In genomic region chr1:59900640-59901039, GRCh38 we compare ENCODE assay signal across 21 cellular contexts. TPM values are rescaled to one million over a fixed set of nuclear protein-coding genes. Genes with fewer than 3 reads are reported as not detected.
A peak's percentile ranks its signal among the peaks of the same experiment; 100 is the strongest.
DNase-seq lines count a peak whose midpoint lies in the region; ATAC-seq and TF ChIP-seq lines count a peak whose summit lies in the region.
"Had no signal": no experiment of that assay in that cellular context is flagged by ENCODE, and none has a peak within 500 bp of the region (broad histone marks: within the 10 kb centered on the region; RNA-seq: fewer than 3 reads in every experiment).

No MANE protein-coding gene starts in this region.

- H3K4me3 ChIP-seq in SJCRH30: no peak overlapping the region
- no peak overlapping the region for H3K4me3 ChIP-seq in fibroblast of mammary gland (ENCODE audit: control insufficient read depth, low read depth, low read length)
- no peak overlapping the region for H3K4me3 ChIP-seq in retinal pigment epithelial cell (ENCODE audit: low read length)
- no peak overlapping the region for H3K4me3 ChIP-seq in right atrium auricular region
- H3K4me3 ChIP-seq: BLaER1, mucosa of descending colon, prostate gland, spleen had no signal

- intact Hi-C loops in Right ventricle myocardium inferior (cut with DNase I): no loop called here

- DNase-seq in NCI-H82 (lab: John Stamatoyannopoulos, UW) (peak; percentile 17), NCI-H82 treated with DMSO at 0.1 percent for 48 hours (lab: John Stamatoyannopoulos, UW; ENCODE audit: unreplicated experiment) (no peak), SJCRH30 (peak; percentile 20 to 37), fibroblast of mammary gland (ENCODE audit: low read depth) (peak; percentile 14), retinal pigment epithelial cell (ENCODE audit: low read depth) (no peak), Right ventricle myocardium inferior (ENCODE audit: missing footprints) (no peak), right atrium auricular region (ENCODE audit: low spot score) (no peak)
- DNase-seq: activated CD4-positive, CD25-positive, alpha-beta regulatory T cell; activated T-cell treated with anti-CD3 and anti-CD28 coated beads, Interleukin-2, amount 50 U/mL, for 48 hours; hypothalamus; mucosa of descending colon; NCI-H1105; NCI-H2107; NCI-H524; OCI-M1; spleen; stimulated activated CD4-positive, alpha-beta T cell treated with anti-CD3 and anti-CD28 coated beads, Interleukin-4, amount 100 ng/mL, for 4 hours had no signal

- H3K27ac ChIP-seq in SJCRH30: no peak overlapping the region
- H3K27ac ChIP-seq in right atrium auricular region: no peak overlapping the region
- H3K27ac ChIP-seq: BLaER1, prostate gland, spleen had no signal

- no peaks in the 10 kb centered on the region for H3K27me3 ChIP-seq in SJCRH30
- no peaks in the 10 kb centered on the region for H3K27me3 ChIP-seq in right atrium auricular region
- H3K27me3 ChIP-seq: BLaER1, spleen had no signal

- ATAC-seq in Right ventricle myocardium inferior: no peak
- ATAC-seq in HG03460 (IDR thresholded peaks at IDR 0.05; ENCODE audit: unreplicated experiment): no peak
- ATAC-seq: mucosa of descending colon had no signal

- peaks cover 4% of the 10 kb centered on the region for H3K4me1 ChIP-seq in SJCRH30
- no peaks in the 10 kb centered on the region for H3K4me1 ChIP-seq in right atrium auricular region
- H3K4me1 ChIP-seq: BLaER1, prostate gland, spleen had no signal

- 0 out of 2 replicates have a peak, but pooled peaks cover 2% of the 10 kb centered on the region for H3K36me3 ChIP-seq in SJCRH30
- peaks cover 59% of the 10 kb centered on the region for H3K36me3 ChIP-seq in right atrium auricular region
- H3K36me3 ChIP-seq: BLaER1, prostate gland, spleen had no signal

- TF ChIP-seq CTCF in fibroblast of mammary gland (conservative IDR thresholded peaks at IDR 0.05; ENCODE audit: control insufficient read depth, insufficient read depth, low read depth, low read length) (peak; percentile 18), retinal pigment epithelial cell (conservative IDR thresholded peaks at IDR 0.05; ENCODE audit: low read depth, low read length) (peak; percentile 35), right atrium auricular region (IDR thresholded peaks at IDR 0.05) (no peak)

- H3K9me3 ChIP-seq in SJCRH30 (replicated peaks) (no peaks in the 10 kb centered on the region; the same call in 1 of the 2 replicates), right atrium auricular region (no peaks in the 10 kb centered on the region)
- H3K9me3 ChIP-seq: BLaER1, mucosa of descending colon, prostate gland, spleen had no signal

RNA-seq across cellular contexts. Expression of gene CYP2J2, which starts 25.9 kb away (rescaled TPM):
- 1.9 and 2.6 TPM in 2 replicates for total RNA-seq in SJCRH30 (2014; rRNA removed; shearing (Covaris generic))
- 76.4 TPM for total RNA-seq in Right ventricle myocardium inferior
- 100 to 1,000 TPM; 100 to 243 TPM for total RNA-seq in right atrium auricular region
- total RNA-seq: A172 had no signal

Comparison
In these comparisons a context has a peak if more than half of its experiments do, and no peak if none do; other contexts are left out.
1. DNase-seq: peak in NCI-H82 (single experiment), SJCRH30 (2 of 2) and fibroblast of mammary gland (single experiment); none in NCI-H82 treated with DMSO at 0.1 percent for 48 hours (single experiment), retinal pigment epithelial cell (single experiment), Right ventricle myocardium inferior (single experiment) and right atrium auricular region (single experiment).
2. CTCF ChIP-seq: peak in fibroblast of mammary gland (single experiment) and retinal pigment epithelial cell (single experiment); none in right atrium auricular region (0 of 2).
3. RNA of gene CYP2J2, which starts 25.9 kb away (total RNA-seq): 100 to 243 TPM in right atrium auricular region and 76.4 TPM in Right ventricle myocardium inferior (single experiment); 1.9 to 2.6 TPM in SJCRH30; every median in the first group is over 10 times any median in the second.